Comparison of ENCODE assay signal across 9 cellular contexts in genomic region chr15:70799667-70800450, GRCh38. TPM values are rescaled to one million over a fixed set of nuclear protein-coding genes. Genes with fewer than 3 reads are reported as not detected.
DNase-seq lines count a peak whose midpoint lies in the region; ATAC-seq and TF ChIP-seq lines count a peak whose summit lies in the region.
"Had no signal": no experiment of that assay in that cellular context is flagged by ENCODE, and none has a peak within 500 bp of the region (broad histone marks: within the 10 kb centered on the region; RNA-seq: fewer than 3 reads in every experiment).

No MANE protein-coding gene starts in this region.

- H3K36me3 ChIP-seq in ACC112 (ENCODE audit: insufficient read depth, low read length) (no peaks in the 10 kb centered on the region), mucosa of descending colon (ENCODE audit: low read depth) (no peaks in the 10 kb centered on the region)
- H3K36me3 ChIP-seq: BLaER1 had no signal

- H2AFZ ChIP-seq in ACC112 (ENCODE audit: low read length, unreplicated experiment), result peak overlapping the region; percentile 10

- H3K9me3 ChIP-seq in mucosa of descending colon, result no peaks in the 10 kb centered on the region
- H3K9me3 ChIP-seq: BLaER1 had no signal

- ATAC-seq in mucosa of descending colon (peak; percentile 38), GM21786 (IDR thresholded peaks at IDR 0.05; ENCODE audit: unreplicated experiment) (no peak), GM21447 (IDR thresholded peaks at IDR 0.05; ENCODE audit: unreplicated experiment) (no peak)

- H3K79me2 ChIP-seq in ACC112 (ENCODE audit: control insufficient read depth, insufficient read depth, low read length, unreplicated experiment), result no peaks in the 10 kb centered on the region

- H3K27ac ChIP-seq in ACC112 (ENCODE audit: low read depth, low read length), result peak overlapping the region; percentile 90
- H3K27ac ChIP-seq: BLaER1 had no signal

- DNase-seq in NCI-H226, result peak; percentile 99
- DNase-seq in epithelial cell of proximal tubule (ENCODE audit: low read depth), result peak; percentile 66
- no peak for DNase-seq in mucosa of descending colon
- DNase-seq in anterior cingulate cortex (lab: John Stamatoyannopoulos, UW), result no peak
- DNase-seq in NCI-H1694 treated with DMSO at 0.1 percent for 48 hours (lab: John Stamatoyannopoulos, UW), result no peak

- H3K4me3 ChIP-seq in ACC112 (ENCODE audit: low read depth, low read length), result peak overlapping the region; percentile 4; the same call in 1 of the 2 replicates
- no peak overlapping the region for H3K4me3 ChIP-seq in epithelial cell of proximal tubule (ENCODE audit: low read depth, low read length)
- H3K4me3 ChIP-seq in mucosa of descending colon, result no peak overlapping the region
- H3K4me3 ChIP-seq: BLaER1 had no signal

- intact Hi-C loops in mucosa of descending colon (cut with DNase I, micrococcal nuclease), result no loop called here

- H3K27me3 ChIP-seq in ACC112 (ENCODE audit: insufficient read depth, low read length), result no peaks in the 10 kb centered on the region
- H3K27me3 ChIP-seq: BLaER1 had no signal

- TF ChIP-seq CTCF in epithelial cell of proximal tubule (conservative IDR thresholded peaks at IDR 0.05; ENCODE audit: low read depth, low read length) (no peak), mucosa of descending colon (IDR thresholded peaks at IDR 0.05) (no peak)

- peaks cover 54% of the 10 kb centered on the region for H3K4me1 ChIP-seq in ACC112 (ENCODE audit: control insufficient read depth, insufficient read depth, low read length, unreplicated experiment)
- H3K4me1 ChIP-seq in mucosa of descending colon (ENCODE audit: low read depth), result no peaks in the 10 kb centered on the region
- H3K4me1 ChIP-seq: BLaER1 had no signal

RNA-seq across cellular contexts. Expression of gene UACA, which starts 36.5 kb away (rescaled TPM):
- 20.6 and 39.7 TPM in 2 replicates for total RNA-seq in epithelial cell of proximal tubule
- 10 to 100 TPM; 42.1 to 74.7 (median 64.9) TPM for total RNA-seq in mucosa of descending colon

RNA-seq across cellular contexts. Expression of gene LARP6, which starts 54.1 kb away (rescaled TPM):
- total RNA-seq in epithelial cell of proximal tubule (28.8 and 34.8 TPM in 2 replicates), mucosa of descending colon (10 to 100 TPM in 1 of 3 donors, 1 to 10 TPM in 1, under 1 TPM in 1; 0.55 to 24.8 (median 3.8) TPM)

Comparison
In these comparisons a context has a peak if more than half of its experiments do, and no peak if none do; other contexts are left out.
1. DNase-seq: peak in NCI-H226 (single experiment) and epithelial cell of proximal tubule (single experiment); none in mucosa of descending colon (0 of 3), anterior cingulate cortex (0 of 58) and NCI-H1694 treated with DMSO at 0.1 percent for 48 hours (single experiment).